Comparison of ENCODE assay signal across 1 cellular context in the genomic region with DNA sequence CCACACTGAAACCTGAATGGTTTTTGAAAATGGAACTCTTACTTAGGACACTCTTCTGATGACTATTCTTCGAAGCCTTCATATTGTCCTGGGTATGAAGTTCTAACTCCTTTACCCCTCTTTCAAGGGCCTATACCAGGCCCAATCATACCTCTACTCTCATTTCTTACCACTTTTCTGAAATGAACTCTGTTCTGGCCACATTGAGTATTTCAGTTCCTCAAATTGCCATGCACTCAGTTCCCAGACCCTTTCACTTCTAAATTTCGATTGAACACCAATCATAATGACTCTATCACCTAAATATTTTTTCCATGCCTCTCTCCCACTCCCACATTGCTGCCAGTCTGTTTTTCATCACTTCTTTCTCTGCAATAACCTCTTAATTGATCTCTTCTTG.
TF ChIP-seq lines count a peak whose summit lies in the region.

No MANE protein-coding gene starts in this region.

TF ChIP-seq in GM12878, 131 proteins besides CTCF, POLR2A, EP300 and RAD21 (continued from another document):
- TF ChIP-seq, protein P1, sequence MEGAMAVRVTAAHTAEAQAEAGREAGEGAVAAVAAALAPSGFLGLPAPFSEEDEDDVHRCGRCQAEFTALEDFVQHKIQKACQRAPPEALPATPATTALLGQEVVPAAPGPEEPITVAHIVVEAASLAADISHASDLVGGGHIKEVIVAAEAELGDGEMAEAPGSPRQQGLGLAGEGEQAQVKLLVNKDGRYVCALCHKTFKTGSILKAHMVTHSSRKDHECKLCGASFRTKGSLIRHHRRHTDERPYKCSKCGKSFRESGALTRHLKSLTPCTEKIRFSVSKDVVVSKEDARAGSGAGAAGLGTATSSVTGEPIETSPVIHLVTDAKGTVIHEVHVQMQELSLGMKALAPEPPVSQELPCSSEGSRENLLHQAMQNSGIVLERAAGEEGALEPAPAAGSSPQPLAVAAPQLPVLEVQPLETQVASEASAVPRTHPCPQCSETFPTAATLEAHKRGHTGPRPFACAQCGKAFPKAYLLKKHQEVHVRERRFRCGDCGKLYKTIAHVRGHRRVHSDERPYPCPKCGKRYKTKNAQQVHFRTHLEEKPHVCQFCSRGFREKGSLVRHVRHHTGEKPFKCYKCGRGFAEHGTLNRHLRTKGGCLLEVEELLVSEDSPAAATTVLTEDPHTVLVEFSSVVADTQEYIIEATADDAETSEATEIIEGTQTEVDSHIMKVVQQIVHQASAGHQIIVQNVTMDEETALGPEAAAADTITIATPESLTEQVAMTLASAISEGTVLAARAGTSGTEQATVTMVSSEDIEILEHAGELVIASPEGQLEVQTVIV (IDR thresholded peaks at IDR 0.05; ENCODE audit: borderline replicate concordance, partially characterized antibody), result no peak
- no peak for TF ChIP-seq SMAD5 (IDR thresholded peaks at IDR 0.05; ENCODE audit: low read depth)
- TF ChIP-seq, protein P2, sequence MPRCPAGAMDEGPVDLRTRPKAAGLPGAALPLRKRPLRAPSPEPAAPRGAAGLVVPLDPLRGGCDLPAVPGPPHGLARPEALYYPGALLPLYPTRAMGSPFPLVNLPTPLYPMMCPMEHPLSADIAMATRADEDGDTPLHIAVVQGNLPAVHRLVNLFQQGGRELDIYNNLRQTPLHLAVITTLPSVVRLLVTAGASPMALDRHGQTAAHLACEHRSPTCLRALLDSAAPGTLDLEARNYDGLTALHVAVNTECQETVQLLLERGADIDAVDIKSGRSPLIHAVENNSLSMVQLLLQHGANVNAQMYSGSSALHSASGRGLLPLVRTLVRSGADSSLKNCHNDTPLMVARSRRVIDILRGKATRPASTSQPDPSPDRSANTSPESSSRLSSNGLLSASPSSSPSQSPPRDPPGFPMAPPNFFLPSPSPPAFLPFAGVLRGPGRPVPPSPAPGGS (IDR thresholded peaks at IDR 0.05; ENCODE audit: borderline replicate concordance, insufficient read depth, low read depth, low read length, poor library complexity, severe bottlenecking), result no peak
- TF ChIP-seq HDGF (IDR thresholded peaks at IDR 0.05), result no peak
- TF ChIP-seq, protein P3, sequence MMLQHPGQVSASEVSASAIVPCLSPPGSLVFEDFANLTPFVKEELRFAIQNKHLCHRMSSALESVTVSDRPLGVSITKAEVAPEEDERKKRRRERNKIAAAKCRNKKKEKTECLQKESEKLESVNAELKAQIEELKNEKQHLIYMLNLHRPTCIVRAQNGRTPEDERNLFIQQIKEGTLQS (IDR thresholded peaks at IDR 0.05; ENCODE audit: borderline replicate concordance, extremely low read depth, low read depth, low read length), result no peak
- TF ChIP-seq EGR1 (IDR thresholded peaks at IDR 0.05; ENCODE audit: borderline replicate concordance in 1 of 2, low read depth in 2 of 2, low read length in 2 of 2), result no peak
- TF ChIP-seq NR2C2 (IDR thresholded peaks at IDR 0.05; ENCODE audit: borderline replicate concordance, control insufficient read depth, insufficient read length, low read depth), result no peak
- peak; percentile 63 for TF ChIP-seq EED (IDR thresholded peaks at IDR 0.05; ENCODE audit: low read depth)
- TF ChIP-seq, protein P4, sequence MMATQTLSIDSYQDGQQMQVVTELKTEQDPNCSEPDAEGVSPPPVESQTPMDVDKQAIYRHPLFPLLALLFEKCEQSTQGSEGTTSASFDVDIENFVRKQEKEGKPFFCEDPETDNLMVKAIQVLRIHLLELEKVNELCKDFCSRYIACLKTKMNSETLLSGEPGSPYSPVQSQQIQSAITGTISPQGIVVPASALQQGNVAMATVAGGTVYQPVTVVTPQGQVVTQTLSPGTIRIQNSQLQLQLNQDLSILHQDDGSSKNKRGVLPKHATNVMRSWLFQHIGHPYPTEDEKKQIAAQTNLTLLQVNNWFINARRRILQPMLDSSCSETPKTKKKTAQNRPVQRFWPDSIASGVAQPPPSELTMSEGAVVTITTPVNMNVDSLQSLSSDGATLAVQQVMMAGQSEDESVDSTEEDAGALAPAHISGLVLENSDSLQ (IDR thresholded peaks at IDR 0.05), result no peak
- TF ChIP-seq NR2F1 (conservative IDR thresholded peaks at IDR 0.05), result no peak
- TF ChIP-seq ZZZ3 (IDR thresholded peaks at IDR 0.05; ENCODE audit: control insufficient read depth, insufficient read length, low read depth), result no peak
- no peak for TF ChIP-seq RFX5 (IDR thresholded peaks at IDR 0.05; ENCODE audit: low read depth, low read length)
- 0 out of 3 replicates have a peak, but pooled peaks have one; percentile 57 for TF ChIP-seq POU2F2 (IDR thresholded peaks at IDR 0.05; ENCODE audit: borderline replicate concordance, low read depth, low read length)
- no peak for TF ChIP-seq YY1 (IDR thresholded peaks at IDR 0.05; ENCODE audit: low read depth, low read length)
- peak in 1 of 2 experiments; percentile 29; a peak in 1 of 4 replicates for TF ChIP-seq ETV6 (conservative IDR thresholded peaks at IDR 0.05 in 1 of 2, IDR thresholded peaks at IDR 0.05 in 1 of 2; ENCODE audit: borderline replicate concordance in 1 of 2, low read depth in 1 of 2)
